ENCODE assay signal across 8 cellular contexts in the genomic region with DNA sequence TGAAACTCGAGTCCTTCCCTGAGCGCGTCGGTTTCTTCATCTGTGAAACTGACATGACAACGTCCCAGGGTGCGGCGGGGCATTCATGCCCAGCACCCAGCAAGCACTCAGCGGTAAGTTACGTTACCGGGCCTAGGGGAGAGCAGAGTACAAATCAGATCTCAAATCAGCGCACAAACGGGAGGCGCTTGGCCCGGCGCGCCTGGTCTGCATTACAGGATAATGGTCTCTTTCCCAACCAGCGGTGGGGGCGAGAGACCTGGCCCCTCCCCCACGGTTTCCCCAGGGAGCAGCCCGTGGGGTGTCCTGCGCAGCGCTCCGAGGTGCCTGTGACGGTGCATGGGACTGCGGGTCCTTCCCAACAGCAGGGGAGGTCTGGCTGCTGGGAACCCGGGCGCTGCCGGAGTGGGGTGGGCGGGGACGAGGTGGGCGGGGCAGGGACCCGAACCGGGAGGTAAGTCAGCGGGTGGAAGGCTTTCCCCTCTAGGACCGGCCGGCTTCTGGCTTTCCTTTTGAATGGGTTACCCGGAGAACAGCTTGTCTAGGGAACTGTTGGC. TPM values are rescaled to one million over a fixed set of nuclear protein-coding genes. Genes with fewer than 3 reads are reported as not detected.
DNase-seq lines count a peak whose midpoint lies in the region; ATAC-seq and TF ChIP-seq lines count a peak whose summit lies in the region.

No MANE protein-coding gene starts in this region.

- no peaks in the 10 kb centered on the region for H3K27me3 ChIP-seq in adrenal gland

- CTCF ChIA-PET in activated CD4-positive, alpha-beta memory T cell treated with anti-CD3 and anti-CD28 coated beads, Interleukin-2, amount 10 ng/mL, durations not matched to agents 7 days and 5 days (lab: Charles Lee), result interaction anchor here (1.5 to 2.5 kb wide), 2 partner anchors 26 to 117 kb away, joined by 8 to 11 read pairs; no protein-coding TSS in a partner anchor
- CTCF ChIA-PET in activated CD4-positive, alpha-beta memory T cell treated with anti-CD3 and anti-CD28 coated beads for 36 hours (lab: Charles Lee), result interaction anchor here (0.6 to 0.8 kb wide), 2 partner anchors 86 to 118 kb away, joined by 3 read pairs; no protein-coding TSS in a partner anchor

- peak in 1 of 2 donors; percentile 46 for TF ChIP-seq POLR2A in adrenal gland (IDR thresholded peaks at IDR 0.05)

- POLR2A ChIA-PET in activated CD4-positive, alpha-beta memory T cell treated with anti-CD3 and anti-CD28 coated beads, Interleukin-2, amount 10 ng/mL, durations not matched to agents 7 days and 5 days (lab: Charles Lee), result no interaction called here
- POLR2A ChIA-PET in activated CD4-positive, alpha-beta memory T cell treated with anti-CD3 and anti-CD28 coated beads for 36 hours (lab: Charles Lee), result no interaction called here

- peaks cover 19 to 61% of the 10 kb centered on the region in 2 donors for H3K4me1 ChIP-seq in adrenal gland (replicated peaks in 1 of 2)

- H3K4me3 Mint-ChIP-seq in activated CD4-positive, alpha-beta memory T cell treated with anti-CD3 and anti-CD28 coated beads, Interleukin-2, amount 10 ng/mL, durations not matched to agents 7 days and 5 days, result peak overlapping the region; percentile 32
- no peak overlapping the region for H3K4me3 Mint-ChIP-seq in activated CD4-positive, alpha-beta memory T cell treated with anti-CD3 and anti-CD28 coated beads for 36 hours
- H3K4me3 Mint-ChIP-seq in stimulated activated memory B cell treated with anti-CD40 and anti-IgM and Interleukin-4, amounts not matched to agents 10 μg/mL and 1 μg/mL and 100 μg/mL, for 72 hours, result peak overlapping the region; percentile 43

- no peaks in the 10 kb centered on the region for H3K9me3 Mint-ChIP-seq in activated CD4-positive, alpha-beta memory T cell treated with anti-CD3 and anti-CD28 coated beads, Interleukin-2, amount 10 ng/mL, durations not matched to agents 7 days and 5 days
- H3K9me3 Mint-ChIP-seq in activated CD4-positive, alpha-beta memory T cell treated with anti-CD3 and anti-CD28 coated beads for 36 hours, result no peaks in the 10 kb centered on the region
- H3K9me3 Mint-ChIP-seq in stimulated activated memory B cell treated with anti-CD40 and anti-IgM and Interleukin-4, amounts not matched to agents 10 μg/mL and 1 μg/mL and 100 μg/mL, for 72 hours, result peaks cover 4% of the 10 kb centered on the region

- intact Hi-C loops in activated CD4-positive, alpha-beta memory T cell treated with anti-CD3 and anti-CD28 coated beads for 36 hours (cut with micrococcal nuclease), result no loop called here
- intact Hi-C loops in adrenal gland (cut with DNase I), result loop anchor here (5.0 to 10.0 kb wide), 3 partner anchors 43 to 118 kb away; no protein-coding TSS in a partner anchor

- peaks cover 55% of the 10 kb centered on the region for H3K27me3 Mint-ChIP-seq in activated CD4-positive, alpha-beta memory T cell treated with anti-CD3 and anti-CD28 coated beads, Interleukin-2, amount 10 ng/mL, durations not matched to agents 7 days and 5 days
- H3K27me3 Mint-ChIP-seq in activated CD4-positive, alpha-beta memory T cell treated with anti-CD3 and anti-CD28 coated beads for 36 hours, result peaks cover 33% of the 10 kb centered on the region
- peaks cover 63% of the 10 kb centered on the region for H3K27me3 Mint-ChIP-seq in stimulated activated memory B cell treated with anti-CD40 and anti-IgM and Interleukin-4, amounts not matched to agents 10 μg/mL and 1 μg/mL and 100 μg/mL, for 72 hours

- peaks cover 26% of the 10 kb centered on the region for H3K4me1 Mint-ChIP-seq in activated CD4-positive, alpha-beta memory T cell treated with anti-CD3 and anti-CD28 coated beads, Interleukin-2, amount 10 ng/mL, durations not matched to agents 7 days and 5 days
- H3K4me1 Mint-ChIP-seq in activated CD4-positive, alpha-beta memory T cell treated with anti-CD3 and anti-CD28 coated beads for 36 hours (ENCODE audit: low read depth), result peaks cover 25% of the 10 kb centered on the region
- H3K4me1 Mint-ChIP-seq in stimulated activated memory B cell treated with anti-CD40 and anti-IgM and Interleukin-4, amounts not matched to agents 10 μg/mL and 1 μg/mL and 100 μg/mL, for 72 hours, result peaks cover 28% of the 10 kb centered on the region

- H3K27ac Mint-ChIP-seq in activated CD4-positive, alpha-beta memory T cell treated with anti-CD3 and anti-CD28 coated beads, Interleukin-2, amount 10 ng/mL, durations not matched to agents 7 days and 5 days, result no peak overlapping the region
- no peak overlapping the region for H3K27ac Mint-ChIP-seq in activated CD4-positive, alpha-beta memory T cell treated with anti-CD3 and anti-CD28 coated beads for 36 hours
- H3K27ac Mint-ChIP-seq in stimulated activated memory B cell treated with anti-CD40 and anti-IgM and Interleukin-4, amounts not matched to agents 10 μg/mL and 1 μg/mL and 100 μg/mL, for 72 hours, result no peak overlapping the region

- H3K36me3 Mint-ChIP-seq in activated CD4-positive, alpha-beta memory T cell treated with anti-CD3 and anti-CD28 coated beads, Interleukin-2, amount 10 ng/mL, durations not matched to agents 7 days and 5 days (ENCODE audit: low read depth), result peaks cover 3% of the 10 kb centered on the region
- no peaks in the 10 kb centered on the region for H3K36me3 Mint-ChIP-seq in activated CD4-positive, alpha-beta memory T cell treated with anti-CD3 and anti-CD28 coated beads for 36 hours
- H3K36me3 Mint-ChIP-seq in stimulated activated memory B cell treated with anti-CD40 and anti-IgM and Interleukin-4, amounts not matched to agents 10 μg/mL and 1 μg/mL and 100 μg/mL, for 72 hours, result no peaks in the 10 kb centered on the region

- WGBS in adrenal gland, 4 donors, result 0 to 7% (median 5%) methylated on average over 11 to 37 of the region's 37 CpGs

- H3K36me3 ChIP-seq in adrenal gland (replicated peaks in 1 of 2), result no peaks in the 10 kb centered on the region

- peak overlapping the region in 3 of 4 donors; percentile 27 to 86 (median 72) for H3K4me3 ChIP-seq in adrenal gland

- no peak for ATAC-seq in stimulated activated memory B cell treated with anti-CD40 and anti-IgM and Interleukin-4, amounts not matched to agents 10 μg/mL and 1 μg/mL and 100 μg/mL, for 72 hours
- no peak for ATAC-seq in GM18502 (IDR thresholded peaks at IDR 0.05; ENCODE audit: poor library complexity, unreplicated experiment)

- H3K27ac ChIP-seq in adrenal gland, result peak overlapping the region; percentile 47 to 99 (median 91)

- no peaks in the 10 kb centered on the region for H3K9me3 ChIP-seq in adrenal gland (replicated peaks in 1 of 3)

- DNase-seq in activated CD4-positive, alpha-beta memory T cell treated with anti-CD3 and anti-CD28 coated beads, Interleukin-2, amount 10 ng/mL, durations not matched to agents 7 days and 5 days, result no peak
- no peak for DNase-seq in activated CD4-positive, alpha-beta memory T cell treated with anti-CD3 and anti-CD28 coated beads for 36 hours
- DNase-seq in adrenal gland (peak; percentile 57 to 78 (median 64)), iPS-NIHi11 (ENCODE audit: low spot score) (peak; percentile 56), NCI-H1436 treated with DMSO at 0.1 percent for 48 hours (lab: John Stamatoyannopoulos, UW) (no peak)
- no peak for DNase-seq in activated CD8-positive, alpha-beta memory T cell treated with anti-CD3 and anti-CD28 coated beads for 24 hours

- peak in 1 of 6 experiments; percentile 11 for TF ChIP-seq CTCF in adrenal gland (IDR thresholded peaks at IDR 0.05)

RNA-seq across cellular contexts. Expression of a gene that starts 1.0 kb away (rescaled TPM):
- not detected for total RNA-seq in activated CD4-positive, alpha-beta memory T cell treated with anti-CD3 and anti-CD28 coated beads, Interleukin-2, amount 10 ng/mL, durations not matched to agents 7 days and 5 days
- total RNA-seq in activated CD4-positive, alpha-beta memory T cell treated with anti-CD3 and anti-CD28 coated beads for 36 hours, result not detected
- total RNA-seq in adrenal gland, result 10 to 100 TPM; 25.0 to 46.5 (median 35.8) TPM
- 10 to 100 TPM; 14.6 to 35.9 (median 19.7) TPM for polyA plus RNA-seq in adrenal gland

Comparison
In these comparisons a context has a peak if more than half of its experiments do, and no peak if none do; other contexts are left out.
1. DNase-seq: peak in adrenal gland (7 of 7) and iPS-NIHi11 (single experiment); none in activated CD4-positive, alpha-beta memory T cell treated with anti-CD3 and anti-CD28 coated beads, Interleukin-2, amount 10 ng/mL, durations not matched to agents 7 days and 5 days (single experiment), activated CD4-positive, alpha-beta memory T cell treated with anti-CD3 and anti-CD28 coated beads for 36 hours (single experiment), NCI-H1436 treated with DMSO at 0.1 percent for 48 hours (single experiment) and activated CD8-positive, alpha-beta memory T cell treated with anti-CD3 and anti-CD28 coated beads for 24 hours (single experiment).
2. RNA of a gene that starts 1.0 kb away (total RNA-seq): 25.0 to 46.5 TPM in adrenal gland; not detected in activated CD4-positive, alpha-beta memory T cell treated with anti-CD3 and anti-CD28 coated beads, Interleukin-2, amount 10 ng/mL, durations not matched to agents 7 days and 5 days and not detected in activated CD4-positive, alpha-beta memory T cell treated with anti-CD3 and anti-CD28 coated beads for 36 hours; every median in the first group is over 10 times any median in the second.